1 cellular context compared by ENCODE assay signal in genomic region chr20:44186201-44186600, GRCh38.
TF ChIP-seq lines count a peak whose summit lies in the region.

No MANE protein-coding gene starts in this region.

TF ChIP-seq in IMR-90, 13 proteins besides CTCF, POLR2A, EP300 and RAD21 (continued from another document):
- no peak for TF ChIP-seq RCOR1 (IDR thresholded peaks at IDR 0.05; ENCODE audit: insufficient replicate concordance, low read length)
- no peak for TF ChIP-seq USF2 (IDR thresholded peaks at IDR 0.05; ENCODE audit: low read depth, low read length)
- TF ChIP-seq CEBPB (IDR thresholded peaks at IDR 0.05; ENCODE audit: low read depth, low read length), result no peak
- no peak for TF ChIP-seq SMC3 (IDR thresholded peaks at IDR 0.05; ENCODE audit: low read depth, low read length)
TF ChIP-seq in IMR-90: peak in this region for 0.
